Comparison of ENCODE assay signal across 13 cellular contexts in genomic region chr13:40406405-40407138, GRCh38.
DNase-seq lines count a peak whose midpoint lies in the region; ATAC-seq and TF ChIP-seq lines count a peak whose summit lies in the region.
"Had no signal": no experiment of that assay in that cellular context is flagged by ENCODE, and none has a peak within 500 bp of the region (broad histone marks: within the 10 kb centered on the region; RNA-seq: fewer than 3 reads in every experiment).

No MANE protein-coding gene starts in this region.

- DNase-seq in LHCN-M2 (ENCODE audit: low read depth) (peak; percentile 88), dermis microvascular lymphatic vessel endothelial cell (ENCODE audit: low read depth in 2 of 2) (peak; percentile 71 to 86), mesenchymal stem cell (peak; percentile 66), testis (no peak)
- DNase-seq: activated T-cell treated with anti-CD3 and anti-CD28 coated beads, Interleukin-2, amount 50 U/mL, for 1 hour; NCI-H1694 treated with DMSO at 0.1 percent for 48 hours; stimulated activated CD4-positive, alpha-beta T cell treated with anti-CD3 and anti-CD28 coated beads, Interleukin-4, amount 100 ng/mL, for 24 hours had no signal

- H3K36me3 ChIP-seq in ACC112 (ENCODE audit: insufficient read depth, low read length) (0 out of 2 replicates have a peak, but pooled peaks cover 7% of the 10 kb centered on the region), mesenchymal stem cell (ENCODE audit: control insufficient read depth in 1 of 2, insufficient read depth in 2 of 2, low read depth in 1 of 2, low read length in 2 of 2) (no peaks in the 10 kb centered on the region), testis (ENCODE audit: low read depth, missing control alignments) (no peaks in the 10 kb centered on the region)
- H3K36me3 ChIP-seq: BLaER1 treated with 17β-estradiol and CSF1 and Interleukin-3, amounts not matched to agents 10 nM and 100 nM had no signal

- no peak overlapping the region for H3K4ac ChIP-seq in mesenchymal stem cell (ENCODE audit: low read depth in 1 of 2, low read length in 2 of 2)

- H2AFZ ChIP-seq in ACC112 (ENCODE audit: low read length, unreplicated experiment) (peak overlapping the region; percentile 21), mesenchymal stem cell (ENCODE audit: low read depth, low read length) (no peak overlapping the region)

- H2BK12ac ChIP-seq in mesenchymal stem cell (ENCODE audit: low read length in 2 of 2), result no peak overlapping the region

- H3K14ac ChIP-seq in mesenchymal stem cell (ENCODE audit: low read length in 2 of 2), result no peak overlapping the region

- TF ChIP-seq POLR2A in testis (IDR thresholded peaks at IDR 0.05), result no peak

- no peak overlapping the region for H4K91ac ChIP-seq in mesenchymal stem cell (ENCODE audit: low read length)

- intact Hi-C loops in testis (cut with DNase I; ENCODE audit: low total_unique reads), result no loop called here

- H3K23ac ChIP-seq in mesenchymal stem cell (ENCODE audit: low read length in 2 of 2), result no peak overlapping the region

- H2BK5ac ChIP-seq in mesenchymal stem cell (ENCODE audit: low read depth, low read length, poor library complexity, severe bottlenecking), result no peak overlapping the region

- H2BK120ac ChIP-seq in mesenchymal stem cell (ENCODE audit: low read depth, low read length), result no peak overlapping the region

- H3K4me1 ChIP-seq in ACC112 (ENCODE audit: control insufficient read depth, insufficient read depth, low read length, unreplicated experiment) (peaks cover 37% of the 10 kb centered on the region), mesenchymal stem cell (ENCODE audit: control insufficient read depth, insufficient read depth, low read depth, low read length) (peaks cover 11% of the 10 kb centered on the region), testis (peaks cover 8% of the 10 kb centered on the region)

- H2BK15ac ChIP-seq in mesenchymal stem cell (ENCODE audit: low read depth, poor library complexity, severe bottlenecking), result no peak overlapping the region

- WGBS in mesenchymal stem cell, result 37% methylated on average over 6 of the region's 6 CpGs
- 65 to 71% methylated on average over 6 of the region's 6 CpGs for WGBS in testis, 2 donors

- H3K27ac ChIP-seq in ACC112 (ENCODE audit: low read depth, low read length), result peak overlapping the region; percentile 89
- H3K27ac ChIP-seq in mesenchymal stem cell (ENCODE audit: low read length, poor library complexity, severe bottlenecking), result peak overlapping the region; percentile 26
- H3K27ac ChIP-seq in testis, result no peak overlapping the region
- H3K27ac ChIP-seq: BLaER1 treated with 17β-estradiol and CSF1 and Interleukin-3, amounts not matched to agents 10 nM and 100 nM; HL-60 had no signal

- peak overlapping the region; percentile 21; the same call in 1 of the 2 replicates for H3K4me3 ChIP-seq in ACC112 (ENCODE audit: low read depth, low read length)
- no peak overlapping the region for H3K4me3 ChIP-seq in mesenchymal stem cell (ENCODE audit: insufficient read depth in 1 of 2, low read depth in 1 of 2, low read length in 2 of 2)
- H3K4me3 ChIP-seq in testis, result no peak overlapping the region
- H3K4me3 ChIP-seq: BLaER1 treated with 17β-estradiol and CSF1 and Interleukin-3, amounts not matched to agents 10 nM and 100 nM had no signal

- ATAC-seq in HG03432 (IDR thresholded peaks at IDR 0.05; ENCODE audit: unreplicated experiment) (no peak), GM19455 (IDR thresholded peaks at IDR 0.05; ENCODE audit: unreplicated experiment) (no peak), GM21529 (IDR thresholded peaks at IDR 0.05; ENCODE audit: unreplicated experiment) (no peak)

- H3K79me1 ChIP-seq in mesenchymal stem cell (replicated peaks; ENCODE audit: low read length, poor library complexity, severe bottlenecking), result no peaks in the 10 kb centered on the region

- H2AK5ac ChIP-seq in mesenchymal stem cell (ENCODE audit: low read length, severe bottlenecking), result no peak overlapping the region

- H3K9ac ChIP-seq in mesenchymal stem cell (ENCODE audit: low read length), result peak overlapping the region; percentile 21
- H3K9ac ChIP-seq: BLaER1 treated with 17β-estradiol and CSF1 and Interleukin-3, amounts not matched to agents 10 nM and 100 nM had no signal

- H3K79me2 ChIP-seq in ACC112 (ENCODE audit: control insufficient read depth, insufficient read depth, low read length, unreplicated experiment), result no peaks in the 10 kb centered on the region

- no peak overlapping the region for H3K18ac ChIP-seq in mesenchymal stem cell (ENCODE audit: low read depth in 1 of 2, low read length in 2 of 2)

- H4K8ac ChIP-seq in mesenchymal stem cell (ENCODE audit: low read length), result no peak overlapping the region

- no peaks in the 10 kb centered on the region for H3K27me3 ChIP-seq in ACC112 (ENCODE audit: insufficient read depth, low read length)
- no peaks in the 10 kb centered on the region for H3K27me3 ChIP-seq in mesenchymal stem cell (ENCODE audit: control insufficient read depth in 1 of 2, insufficient read depth in 1 of 2, low read length in 2 of 2)
- no peaks in the 10 kb centered on the region for H3K27me3 ChIP-seq in testis
- H3K27me3 ChIP-seq: BLaER1 treated with 17β-estradiol and CSF1 and Interleukin-3, amounts not matched to agents 10 nM and 100 nM had no signal

- TF ChIP-seq CTCF in testis (IDR thresholded peaks at IDR 0.05), result no peak

- no peak overlapping the region for H3K4me2 ChIP-seq in mesenchymal stem cell (ENCODE audit: low read length, poor library complexity, severe bottlenecking)
- H3K4me2 ChIP-seq: BLaER1 treated with 17β-estradiol and CSF1 and Interleukin-3, amounts not matched to agents 10 nM and 100 nM had no signal

- H3K9me3 ChIP-seq in mesenchymal stem cell (ENCODE audit: control insufficient read depth, low read length), result no peaks in the 10 kb centered on the region
- H3K9me3 ChIP-seq in testis, result no peaks in the 10 kb centered on the region

Comparison
In these comparisons a context has a peak if more than half of its experiments do, and no peak if none do; other contexts are left out.
1. H3K27ac ChIP-seq: peak in ACC112 (single experiment) and mesenchymal stem cell (single experiment); none in testis (0 of 2).